8 cellular contexts compared by ENCODE assay signal in the genomic region with DNA sequence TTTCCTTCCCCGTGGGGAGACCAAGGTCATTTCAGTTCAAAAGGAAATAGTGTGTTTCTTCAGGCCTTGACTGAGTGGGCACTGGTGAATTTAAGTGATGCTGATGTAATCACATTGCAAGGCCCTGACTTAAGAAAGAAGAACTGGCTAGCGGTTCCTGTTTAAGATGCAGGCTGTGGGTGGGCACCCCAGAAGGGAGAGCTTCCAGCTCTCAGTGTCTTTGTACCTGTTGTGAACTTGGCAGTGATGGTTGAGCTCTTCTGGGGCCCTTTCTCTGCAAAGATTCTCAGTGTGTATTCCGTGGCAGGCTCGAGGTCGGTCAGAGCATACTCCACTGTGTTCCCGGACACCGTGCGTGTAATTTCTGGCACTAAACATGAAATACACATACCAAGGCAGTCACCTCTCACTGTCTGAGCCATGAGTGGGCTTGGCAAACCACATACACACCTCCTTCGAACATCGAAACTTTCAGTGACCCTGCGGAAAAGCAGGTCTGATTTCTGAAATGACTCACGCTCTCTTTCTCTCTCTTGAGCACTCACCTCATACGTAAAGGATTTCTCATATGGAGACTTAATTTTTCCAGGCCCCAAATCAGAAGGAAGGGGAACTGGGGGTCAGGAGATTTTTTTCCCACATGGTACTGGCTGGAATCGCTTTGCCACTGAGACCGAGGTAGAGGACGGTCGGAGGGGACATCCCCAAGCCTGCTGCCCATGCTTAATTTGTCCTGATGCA.
DNase-seq lines count a peak whose midpoint lies in the region; ATAC-seq and TF ChIP-seq lines count a peak whose summit lies in the region.

No MANE protein-coding gene starts in this region.

- no peaks in the 10 kb centered on the region for H3K27me3 ChIP-seq in CD4-positive, alpha-beta memory T cell (ENCODE audit: insufficient read depth, low read length)
- H3K27me3 ChIP-seq in upper lobe of right lung, result no peaks in the 10 kb centered on the region

- POLR2A ChIA-PET in CD4-positive, alpha-beta memory T cell (lab: Charles Lee; ENCODE audit: partially characterized antibody), result no interaction called here
- POLR2A ChIA-PET in OCI-LY7 (lab: Charles Lee), result no interaction called here

- no peak for DNase-seq in CD4-positive, alpha-beta memory T cell
- peak; percentile 73 to 75 for DNase-seq in activated T-cell treated with anti-CD3 and anti-CD28 coated beads, Interleukin-2, amount 50 U/mL, for 48 hours
- DNase-seq in iris pigment epithelial cell (ENCODE audit: low read depth), result peak; percentile 74
- no peak for DNase-seq in upper lobe of right lung
- no peak for DNase-seq in OCI-M2 (lab: John Stamatoyannopoulos, UW; ENCODE audit: unreplicated experiment)
- no peak for DNase-seq in OCI-LY7 (ENCODE audit: low spot score)

- no peaks in the 10 kb centered on the region for H3K9me3 ChIP-seq in CD4-positive, alpha-beta memory T cell (ENCODE audit: control insufficient read depth in 1 of 2, low read length in 2 of 2)
- no peaks in the 10 kb centered on the region for H3K9me3 ChIP-seq in upper lobe of right lung
- H3K9me3 ChIP-seq in OCI-LY7 (ENCODE audit: low read length), result no peaks in the 10 kb centered on the region

- H3K4me3 ChIP-seq in CD4-positive, alpha-beta memory T cell (ENCODE audit: low read length in 2 of 2), result no peak overlapping the region
- H3K4me3 ChIP-seq in upper lobe of right lung, result no peak overlapping the region
- no peak overlapping the region for H3K4me3 ChIP-seq in OCI-LY7 (ENCODE audit: low read depth, low read length, poor library complexity, severe bottlenecking)

- no peaks in the 10 kb centered on the region for H3K79me2 ChIP-seq in OCI-LY7 (ENCODE audit: insufficient read depth, low read depth, low read length)

- intact Hi-C loops in CD4-positive, alpha-beta memory T cell (cut with micrococcal nuclease), result no loop called here
- intact Hi-C loops in upper lobe of right lung (cut with DNase I) (no loop called here), OCI-LY7 (cut with micrococcal nuclease; ENCODE audit: unreplicated experiment) (no loop called here)

- CTCF ChIA-PET in CD4-positive, alpha-beta memory T cell (lab: Charles Lee; ENCODE audit: partially characterized antibody), result no interaction called here
- CTCF ChIA-PET in OCI-LY7 (lab: Charles Lee; ENCODE audit: unreplicated experiment), result no interaction called here

- no peaks in the 10 kb centered on the region for H3K9me2 ChIP-seq in OCI-LY7 (ENCODE audit: insufficient read depth, low read length)

- H3K4me1 ChIP-seq in CD4-positive, alpha-beta memory T cell (ENCODE audit: insufficient read depth, low read length), result peaks cover 9% of the 10 kb centered on the region
- H3K4me1 ChIP-seq in upper lobe of right lung (peaks cover 10% of the 10 kb centered on the region), OCI-LY7 (ENCODE audit: insufficient read depth, low read length, poor library complexity, severe bottlenecking) (no peaks in the 10 kb centered on the region)

- H3K27ac Mint-ChIP-seq in CD4-positive, alpha-beta memory T cell, result peak overlapping the region in 4 of 7 donors; percentile 33 to 79 (median 56)

- peak overlapping the region in 7 of 8 donors; percentile 0 to 56 (median 45) for H3K4me3 Mint-ChIP-seq in CD4-positive, alpha-beta memory T cell

- TF ChIP-seq CTCF in upper lobe of right lung (IDR thresholded peaks at IDR 0.05) (no peak), OCI-LY7 (conservative IDR thresholded peaks at IDR 0.05; ENCODE audit: low read length) (no peak)

- H3K27ac ChIP-seq in CD4-positive, alpha-beta memory T cell (ENCODE audit: low read depth, low read length), result no peak overlapping the region
- H3K27ac ChIP-seq in upper lobe of right lung (no peak overlapping the region), OCI-LY7 (ENCODE audit: low read depth, low read length, poor library complexity, severe bottlenecking) (no peak overlapping the region)

- H3K4me2 ChIP-seq in OCI-LY7 (ENCODE audit: low read length), result no peak overlapping the region

- no peaks in the 10 kb centered on the region for H3K36me3 ChIP-seq in CD4-positive, alpha-beta memory T cell (ENCODE audit: insufficient read depth, low read length)
- H3K36me3 ChIP-seq in upper lobe of right lung (no peaks in the 10 kb centered on the region), OCI-LY7 (ENCODE audit: insufficient read depth, low read length) (no peaks in the 10 kb centered on the region)

- ATAC-seq in GM19438 (IDR thresholded peaks at IDR 0.05; ENCODE audit: low read depth, unreplicated experiment), result peak; percentile 93
- ATAC-seq in HG03432 (IDR thresholded peaks at IDR 0.05; ENCODE audit: unreplicated experiment), result peak; percentile 94
- ATAC-seq in upper lobe of right lung, result peak; percentile 88

- no peaks in the 10 kb centered on the region for H4K20me1 ChIP-seq in OCI-LY7 (ENCODE audit: insufficient read depth, low read length)

- no peaks in the 10 kb centered on the region for H3K36me3 Mint-ChIP-seq in CD4-positive, alpha-beta memory T cell

- H3K27me3 Mint-ChIP-seq in CD4-positive, alpha-beta memory T cell, result peaks cover 0 to 1% of the 10 kb centered on the region in 2 donors

- H3K9me3 Mint-ChIP-seq in CD4-positive, alpha-beta memory T cell, result no peaks in the 10 kb centered on the region

- BruUV-seq in OCI-LY7 (replicated peaks; lab: Mats Ljungman, UMichigan), result no TSS peak

- no peak overlapping the region for H2AFZ ChIP-seq in OCI-LY7 (ENCODE audit: low read length)

- H3K4me1 Mint-ChIP-seq in CD4-positive, alpha-beta memory T cell, result peaks cover 10 to 17% (median 12%) of the 10 kb centered on the region in 4 donors

Comparison
In these comparisons a context has a peak if more than half of its experiments do, and no peak if none do; other contexts are left out.
1. DNase-seq: peak in activated T-cell treated with anti-CD3 and anti-CD28 coated beads, Interleukin-2, amount 50 U/mL, for 48 hours (2 of 2) and iris pigment epithelial cell (single experiment); none in CD4-positive, alpha-beta memory T cell (0 of 5), upper lobe of right lung (single experiment), OCI-M2 (single experiment) and OCI-LY7 (single experiment).
2. Peak in every context shown above with its lines, with median percentiles within 50 percentile points of each other: ATAC-seq.